Comparison of ENCODE assay signal across 25 cellular contexts in genomic region chr15:27527490-27528067, GRCh38.
DNase-seq lines count a peak whose midpoint lies in the region; FAIRE-seq and TF ChIP-seq lines count a peak whose summit lies in the region.
"Had no signal": no experiment of that assay in that cellular context is flagged by ENCODE, and none has a peak within 500 bp of the region (broad histone marks: within the 10 kb centered on the region; RNA-seq: fewer than 3 reads in every experiment).

No MANE protein-coding gene starts in this region.

- no peaks in the 10 kb centered on the region for H3K4me1 ChIP-seq in OCI-LY1 (ENCODE audit: insufficient read depth, low read length, severe bottlenecking)
- H3K4me1 ChIP-seq in H1 (replicated peaks in 1 of 4; ENCODE audit: control insufficient read depth in 3 of 4, insufficient read depth in 4 of 4, low read length in 3 of 4), result no peaks in the 10 kb centered on the region
- H3K4me1 ChIP-seq: BLaER1 treated with 17β-estradiol and CSF1 and Interleukin-3, amounts not matched to agents 10 nM and 100 nM; prostate gland had no signal

- TF ChIP-seq POLR2A in H1 (IDR thresholded peaks at IDR 0.05; ENCODE audit: control extremely low read depth in 1 of 2, low read depth in 2 of 2, low read length in 2 of 2), result no peak

- intact Hi-C loops in activated T-helper 2 cell treated with anti-CD3 and anti-CD28 coated beads, Interferon-gamma antibody, Interleukin-2, Interleukin-4, amounts not matched to agents 10 μg/mL and 5 μg/mL and 100 μg/mL, durations not matched to agents 14 hours and 24 hours and 36 hours (cut with micrococcal nuclease), result no loop called here

- no peaks in the 10 kb centered on the region for H3K4me1 Mint-ChIP-seq in progenitor cell of endocrine pancreas (ENCODE audit: low read depth)
- H3K4me1 Mint-ChIP-seq in activated T-helper 2 cell treated with anti-CD3 and anti-CD28 coated beads, Interferon-gamma antibody, Interleukin-2, Interleukin-4, amounts not matched to agents 10 μg/mL and 5 μg/mL and 100 μg/mL, durations not matched to agents 14 hours and 24 hours and 36 hours (ENCODE audit: low read depth), result no peaks in the 10 kb centered on the region
- H3K4me1 Mint-ChIP-seq: naive B cell; stimulated activated naive CD8-positive, alpha-beta T cell treated with anti-CD3 and anti-CD28 coated beads, Interleukin-15, amount 100 ng/mL, for 72 hours had no signal

- H3K27me3 Mint-ChIP-seq in progenitor cell of endocrine pancreas, result no peaks in the 10 kb centered on the region
- no peaks in the 10 kb centered on the region for H3K27me3 Mint-ChIP-seq in activated T-helper 2 cell treated with anti-CD3 and anti-CD28 coated beads, Interferon-gamma antibody, Interleukin-2, Interleukin-4, amounts not matched to agents 10 μg/mL and 5 μg/mL and 100 μg/mL, durations not matched to agents 14 hours and 24 hours and 36 hours (ENCODE audit: low read depth)
- H3K27me3 Mint-ChIP-seq: activated naive CD8-positive, alpha-beta T cell; naive B cell; stimulated activated naive CD8-positive, alpha-beta T cell treated with anti-CD3 and anti-CD28 coated beads, Interleukin-15, amount 100 ng/mL, for 72 hours had no signal

- no peak overlapping the region for H3K27ac ChIP-seq in OCI-LY1 (ENCODE audit: low read depth, low read length, poor library complexity, severe bottlenecking)
- no peak overlapping the region for H3K27ac ChIP-seq in H1 (ENCODE audit: low read depth, low read length)
- H3K27ac ChIP-seq: BLaER1 treated with 17β-estradiol and CSF1 and Interleukin-3, amounts not matched to agents 10 nM and 100 nM; coronary artery; prostate gland; SK-N-MC; skin epidermis had no signal

- H3K36me3 ChIP-seq in OCI-LY1 (ENCODE audit: insufficient read depth, low read length) (no peaks in the 10 kb centered on the region), H1 (ENCODE audit: control insufficient read depth in 2 of 4, insufficient read depth in 4 of 4, low read length in 3 of 4) (no peaks in the 10 kb centered on the region)
- H3K36me3 ChIP-seq: BLaER1 treated with 17β-estradiol and CSF1 and Interleukin-3, amounts not matched to agents 10 nM and 100 nM; prostate gland had no signal

- no peaks in the 10 kb centered on the region for H3K36me3 Mint-ChIP-seq in progenitor cell of endocrine pancreas (ENCODE audit: insufficient read depth)
- H3K36me3 Mint-ChIP-seq in activated T-helper 2 cell treated with anti-CD3 and anti-CD28 coated beads, Interferon-gamma antibody, Interleukin-2, Interleukin-4, amounts not matched to agents 10 μg/mL and 5 μg/mL and 100 μg/mL, durations not matched to agents 14 hours and 24 hours and 36 hours (ENCODE audit: low read depth), result no peaks in the 10 kb centered on the region
- H3K36me3 Mint-ChIP-seq: activated naive CD8-positive, alpha-beta T cell had no signal

- H3K9me3 ChIP-seq in OCI-LY1 (ENCODE audit: low read length) (0 out of 2 replicates have a peak, but pooled peaks cover 2% of the 10 kb centered on the region), H1 (ENCODE audit: insufficient read depth in 2 of 2, low read depth in 1 of 2, low read length in 1 of 2) (0 out of 4 replicates have a peak, but pooled peaks cover 0 to 5% of the 10 kb centered on the region in 2 experiments)
- H3K9me3 ChIP-seq: prostate gland had no signal

- H3K4me3 Mint-ChIP-seq in progenitor cell of endocrine pancreas (ENCODE audit: low read depth), result no peak overlapping the region
- no peak overlapping the region for H3K4me3 Mint-ChIP-seq in activated T-helper 2 cell treated with anti-CD3 and anti-CD28 coated beads, Interferon-gamma antibody, Interleukin-2, Interleukin-4, amounts not matched to agents 10 μg/mL and 5 μg/mL and 100 μg/mL, durations not matched to agents 14 hours and 24 hours and 36 hours (ENCODE audit: low read depth)
- H3K4me3 Mint-ChIP-seq: activated naive CD8-positive, alpha-beta T cell; activated T-helper 1 cell treated with anti-CD3 and anti-CD28 coated beads, Interleukin-12 subunit alpha, Interleukin-12 subunit beta, Interleukin-2, Interleukin-4 antibody, amounts not matched to agents 30 ng/mL and 10 ng/mL and 1 ng/mL, durations not matched to agents 14 hours and 24 hours and 36 hours; brain; naive B cell; stimulated activated naive CD8-positive, alpha-beta T cell treated with anti-CD3 and anti-CD28 coated beads, Interleukin-15, amount 100 ng/mL, for 72 hours had no signal

- H3K14ac ChIP-seq in H1 (ENCODE audit: insufficient read length), result no peak overlapping the region

- H4K8ac ChIP-seq in H1 (ENCODE audit: extremely low read depth, insufficient read depth, low read length), result no peak overlapping the region

- H3K23me2 ChIP-seq in H1 (ENCODE audit: low read depth, low read length), result no peaks in the 10 kb centered on the region

- H4K20me1 ChIP-seq in OCI-LY1 (ENCODE audit: insufficient read depth, low read length), result no peaks in the 10 kb centered on the region
- no peaks in the 10 kb centered on the region for H4K20me1 ChIP-seq in H1 (replicated peaks in 1 of 2; ENCODE audit: control insufficient read depth in 1 of 2, insufficient read depth in 2 of 2, low read length in 2 of 2)
- H4K20me1 ChIP-seq: BLaER1 treated with 17β-estradiol and CSF1 and Interleukin-3, amounts not matched to agents 10 nM and 100 nM had no signal

- no peak overlapping the region for H3K9ac ChIP-seq in OCI-LY1 (ENCODE audit: low read length)
- no peak overlapping the region for H3K9ac ChIP-seq in H1 (replicated peaks in 1 of 4; ENCODE audit: extremely low read depth in 1 of 4, low read depth in 3 of 4, low read length in 3 of 4)
- H3K9ac ChIP-seq: BLaER1 treated with 17β-estradiol and CSF1 and Interleukin-3, amounts not matched to agents 10 nM and 100 nM had no signal

- H3K4me3 ChIP-seq in OCI-LY1 (ENCODE audit: low read depth, low read length, poor library complexity, severe bottlenecking), result no peak overlapping the region
- H3K4me3 ChIP-seq in H1 (ENCODE audit: extremely low read depth in 1 of 4, insufficient read depth in 2 of 4, low read depth in 3 of 4, low read length in 4 of 4), result no peak overlapping the region
- H3K4me3 ChIP-seq: BLaER1 treated with 17β-estradiol and CSF1 and Interleukin-3, amounts not matched to agents 10 nM and 100 nM; coronary artery; prostate gland; SK-N-MC; skin epidermis had no signal

- H4K5ac ChIP-seq in H1 (ENCODE audit: insufficient read length, low read depth, low read length), result no peak overlapping the region

- H2AK5ac ChIP-seq in H1 (ENCODE audit: low read depth, low read length), result no peak overlapping the region

- no peak overlapping the region for H3K18ac ChIP-seq in H1 (ENCODE audit: extremely low read depth, low read length)

- POLR2A ChIA-PET in HEK293T (lab: Yijun Ruan, JAX), result no interaction called here
- POLR2A ChIA-PET in H1 (lab: Charles Lee; ENCODE audit: partially characterized antibody), result no interaction called here

- no peaks in the 10 kb centered on the region for H3K79me2 ChIP-seq in OCI-LY1 (ENCODE audit: insufficient read depth, low read length)
- no peaks in the 10 kb centered on the region for H3K79me2 ChIP-seq in H1 (ENCODE audit: control insufficient read depth in 1 of 2, insufficient read depth in 2 of 2, low read length in 2 of 2)

- peak; percentile 28 to 42; a peak in 3 of 4 replicates for TF ChIP-seq RAD21 in H1 (IDR thresholded peaks at IDR 0.05 in 1 of 2, conservative IDR thresholded peaks at IDR 0.05 in 1 of 2; ENCODE audit: low read depth in 2 of 2, low read length in 2 of 2)

- 74% methylated on average over 18 of the region's 18 CpGs; no CpG with 5 or more reads in 1 of the 2 experiments for WGBS in H1 (ENCODE audit: extremely low coverage in 1 of 2, insufficient coverage in 1 of 2, insufficient read length in 1 of 2, insufficient replicate concordance in 2 of 2, low coverage in 1 of 2, low lambda C conversion rate in 2 of 2, missing lambda C conversion rate in 1 of 2), 2 experiments

- no peak overlapping the region for H2BK12ac ChIP-seq in H1 (ENCODE audit: low read depth, low read length)

- peak; percentile 54; the same call in 1 of the 2 replicates for TF ChIP-seq CTCF in OCI-LY1 (IDR thresholded peaks at IDR 0.05; ENCODE audit: low read length)
- peak; percentile 45 to 76 (median 51) for TF ChIP-seq CTCF in H1 (IDR thresholded peaks at IDR 0.05; ENCODE audit: control extremely low read depth in 1 of 3, insufficient read depth in 1 of 3, low read depth in 1 of 3, low read length in 3 of 3)
- peak; percentile 34 for TF ChIP-seq CTCF in progenitor cell of endocrine pancreas (IDR thresholded peaks at IDR 0.05; ENCODE audit: unreplicated experiment)

- H3F3A ChIP-seq in OCI-LY1 (ENCODE audit: insufficient read depth, low read length), result no peaks in the 10 kb centered on the region

- H3K23ac ChIP-seq in H1 (ENCODE audit: insufficient read length), result no peak overlapping the region

- peaks cover 14% of the 10 kb centered on the region for H3K9me3 Mint-ChIP-seq in progenitor cell of endocrine pancreas (ENCODE audit: low read depth)
- peaks cover 69% of the 10 kb centered on the region for H3K9me3 Mint-ChIP-seq in activated T-helper 2 cell treated with anti-CD3 and anti-CD28 coated beads, Interferon-gamma antibody, Interleukin-2, Interleukin-4, amounts not matched to agents 10 μg/mL and 5 μg/mL and 100 μg/mL, durations not matched to agents 14 hours and 24 hours and 36 hours

- peak; percentile 86 for FAIRE-seq in H1 (lab: Jason Lieb, UNC)
- FAIRE-seq: endometrium, keratinocyte had no signal

- no peaks in the 10 kb centered on the region for H3K9me2 ChIP-seq in OCI-LY1 (ENCODE audit: low read depth, low read length)

- peak; percentile 10 for DNase-seq in HEK293T (ENCODE audit: extremely low spot score)
- DNase-seq in H1 (ENCODE audit: low read depth in 1 of 2, low spot score in 2 of 2), result no peak
- no peak for DNase-seq in progenitor cell of endocrine pancreas (ENCODE audit: low spot score, unreplicated experiment)
- DNase-seq in activated T-helper 2 cell treated with anti-CD3 and anti-CD28 coated beads, Interferon-gamma antibody, Interleukin-2, Interleukin-4, amounts not matched to agents 10 μg/mL and 5 μg/mL and 100 μg/mL, durations not matched to agents 14 hours and 24 hours and 36 hours (ENCODE audit: low spot score), result no peak
- DNase-seq in MV-4-11 (lab: John Stamatoyannopoulos, UW), result no peak
- DNase-seq in C1 segment of cervical spinal cord (lab: John Stamatoyannopoulos, UW), result no peak
- DNase-seq: activated CD4-positive, CD25-positive, alpha-beta regulatory T cell treated with anti-CD3 and anti-CD28 coated beads, Interleukin-2, amount 50 U/mL, for 72 hours; GDM1; Kasumi-1; naive B cell; NCI-H2171; stimulated activated CD4-positive, alpha-beta T cell treated with anti-CD3 and anti-CD28 coated beads, Interleukin-4, amount 100 ng/mL, for 1 hour; stimulated activated naive CD8-positive, alpha-beta T cell treated with anti-CD3 and anti-CD28 coated beads, Interleukin-15, amount 100 ng/mL, for 72 hours; trophoblast cell had no signal

- H2BK20ac ChIP-seq in H1 (ENCODE audit: low read length), result no peak overlapping the region

- no peak overlapping the region for H2BK120ac ChIP-seq in H1 (replicated peaks; ENCODE audit: low read depth, low read length)

- H3K79me1 ChIP-seq in H1 (ENCODE audit: low read depth, low read length), result no peaks in the 10 kb centered on the region

- H2BK15ac ChIP-seq in H1 (ENCODE audit: low read length), result no peak overlapping the region

- no peak for TF ChIP-seq EP300 in H1 (IDR thresholded peaks at IDR 0.05; ENCODE audit: borderline replicate concordance in 1 of 2, low read depth in 2 of 2, low read length in 2 of 2)

- no peak overlapping the region for H4K91ac ChIP-seq in H1 (replicated peaks; ENCODE audit: insufficient read length, low read length)

- CTCF ChIA-PET in HEK293T (lab: Yijun Ruan, JAX) (no interaction called here), H1 (lab: Charles Lee; ENCODE audit: partially characterized antibody) (interaction anchor here (0.7 to 2.7 kb wide), 11 partner anchors 8 to 258 kb away, joined by 3 to 10 read pairs (median 3); no protein-coding TSS in a partner anchor)

- no peak overlapping the region for H2BK5ac ChIP-seq in H1 (ENCODE audit: low read depth, low read length)

- H3K4ac ChIP-seq in H1 (replicated peaks; ENCODE audit: insufficient read length, low read depth, low read length), result no peak overlapping the region

- H3K27ac Mint-ChIP-seq in progenitor cell of endocrine pancreas, result no peak overlapping the region
- no peak overlapping the region for H3K27ac Mint-ChIP-seq in activated T-helper 2 cell treated with anti-CD3 and anti-CD28 coated beads, Interferon-gamma antibody, Interleukin-2, Interleukin-4, amounts not matched to agents 10 μg/mL and 5 μg/mL and 100 μg/mL, durations not matched to agents 14 hours and 24 hours and 36 hours
- H3K27ac Mint-ChIP-seq: activated naive CD8-positive, alpha-beta T cell; activated T-helper 1 cell treated with anti-CD3 and anti-CD28 coated beads, Interleukin-12 subunit alpha, Interleukin-12 subunit beta, Interleukin-2, Interleukin-4 antibody, amounts not matched to agents 30 ng/mL and 10 ng/mL and 1 ng/mL, durations not matched to agents 14 hours and 24 hours and 36 hours; brain; naive B cell; stimulated activated naive CD8-positive, alpha-beta T cell treated with anti-CD3 and anti-CD28 coated beads, Interleukin-15, amount 100 ng/mL, for 72 hours had no signal

- H3K27me3 ChIP-seq in OCI-LY1 (ENCODE audit: insufficient read depth, low read length), result no peaks in the 10 kb centered on the region
- no peaks in the 10 kb centered on the region for H3K27me3 ChIP-seq in H1 (replicated peaks in 1 of 4; ENCODE audit: control insufficient read depth in 3 of 4, extremely low read depth in 1 of 4, insufficient read depth in 3 of 4, low read length in 3 of 4)
- H3K27me3 ChIP-seq: BLaER1 treated with 17β-estradiol and CSF1 and Interleukin-3, amounts not matched to agents 10 nM and 100 nM had no signal

- no peak overlapping the region for H3K56ac ChIP-seq in H1 (replicated peaks; ENCODE audit: insufficient read length, low read depth, low read length)

- H2AFZ ChIP-seq in OCI-LY1 (ENCODE audit: low read length), result no peak overlapping the region
- H2AFZ ChIP-seq in H1 (ENCODE audit: low read length), result no peak overlapping the region

- H3K4me2 ChIP-seq in OCI-LY1 (ENCODE audit: low read length) (no peak overlapping the region), H1 (ENCODE audit: insufficient read depth in 1 of 2, low read depth in 2 of 2, low read length in 2 of 2) (no peak overlapping the region)
- H3K4me2 ChIP-seq: BLaER1 treated with 17β-estradiol and CSF1 and Interleukin-3, amounts not matched to agents 10 nM and 100 nM had no signal
